Comparison of ENCODE assay signal across 10 cellular contexts in the genomic region with DNA sequence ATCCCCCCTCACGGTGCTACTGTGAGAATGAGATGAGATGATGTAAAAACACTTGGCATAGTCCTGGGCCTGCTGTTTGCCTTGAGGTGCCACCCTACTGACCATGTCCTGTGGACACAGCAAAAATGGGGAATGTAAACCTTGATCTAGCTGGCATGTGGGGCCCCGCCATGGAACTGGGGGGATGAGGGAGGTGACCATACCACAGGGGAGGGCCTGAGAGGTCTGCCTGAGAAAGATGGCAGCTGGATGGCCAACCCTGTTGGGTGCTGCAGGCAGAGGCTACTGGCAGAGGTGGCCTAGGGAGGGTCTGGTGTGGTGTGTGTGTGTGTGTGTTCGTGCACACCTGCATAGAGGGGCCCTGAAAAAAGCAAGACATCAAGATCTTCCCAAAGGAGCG. TPM values are rescaled to one million over a fixed set of nuclear protein-coding genes. Genes with fewer than 3 reads are reported as not detected.
DNase-seq lines count a peak whose midpoint lies in the region; ATAC-seq and TF ChIP-seq lines count a peak whose summit lies in the region.
"Had no signal": no experiment of that assay in that cellular context is flagged by ENCODE, and none has a peak within 500 bp of the region (broad histone marks: within the 10 kb centered on the region; RNA-seq: fewer than 3 reads in every experiment).

No MANE protein-coding gene starts in this region.

- TF ChIP-seq CTCF in GM12864 (IDR thresholded peaks at IDR 0.05; ENCODE audit: low read depth, low read length, missing control alignments), result no peak
- TF ChIP-seq CTCF in WTC11 (IDR thresholded peaks at IDR 0.05), result no peak
- no peak for TF ChIP-seq CTCF in liver (IDR thresholded peaks at IDR 0.05; ENCODE audit: low read depth, low read length, missing input control)

- CTCF ChIA-PET in WTC11 (lab: Charles Lee), result interaction anchor here (0.6 to 5.8 kb wide), 2 partner anchors 20 to 192 kb away, joined by 3 to 70 read pairs; no protein-coding TSS in a partner anchor

- DNase-seq in GM12864 (ENCODE audit: low read depth) (no peak), WTC11 (ENCODE audit: low spot score) (no peak), D341Med (ENCODE audit: low spot score) (no peak), NCI-H510A treated with DMSO at 0.1 percent for 48 hours (lab: John Stamatoyannopoulos, UW) (no peak)
- no peak for DNase-seq in stimulated activated effector memory CD8-positive, alpha-beta T cell treated with anti-CD3 and anti-CD28 coated beads, Interleukin-12 subunit alpha, Interleukin-12 subunit beta, amount 100 ng/mL, for 72 hours (ENCODE audit: low spot score in 2 of 2)

- peaks cover 39% of the 10 kb centered on the region for H3K4me1 Mint-ChIP-seq in WTC11
- peaks cover 52% of the 10 kb centered on the region for H3K4me1 Mint-ChIP-seq in stimulated activated effector memory CD8-positive, alpha-beta T cell treated with anti-CD3 and anti-CD28 coated beads, Interleukin-12 subunit alpha, Interleukin-12 subunit beta, amount 100 ng/mL, for 72 hours

- no peak overlapping the region for H3K27ac Mint-ChIP-seq in WTC11
- H3K27ac Mint-ChIP-seq in stimulated activated effector memory CD8-positive, alpha-beta T cell treated with anti-CD3 and anti-CD28 coated beads, Interleukin-12 subunit alpha, Interleukin-12 subunit beta, amount 100 ng/mL, for 72 hours, result no peak overlapping the region

- TF ChIP-seq RAD21 in liver (IDR thresholded peaks at IDR 0.05), result no peak

- peak overlapping the region; percentile 79 for H3K4me3 Mint-ChIP-seq in WTC11
- peak overlapping the region; percentile 62 for H3K4me3 Mint-ChIP-seq in stimulated activated effector memory CD8-positive, alpha-beta T cell treated with anti-CD3 and anti-CD28 coated beads, Interleukin-12 subunit alpha, Interleukin-12 subunit beta, amount 100 ng/mL, for 72 hours

- no peaks in the 10 kb centered on the region for H3K9me3 ChIP-seq in liver (ENCODE audit: control insufficient read depth in 4 of 4, low read length in 3 of 4)

- ATAC-seq in WTC11 (no peak), HG03159 (IDR thresholded peaks at IDR 0.05; ENCODE audit: unreplicated experiment) (no peak), HG03097 (IDR thresholded peaks at IDR 0.05; ENCODE audit: low FRiP score, unreplicated experiment) (no peak)
- no peak for ATAC-seq in stimulated activated effector memory CD8-positive, alpha-beta T cell treated with anti-CD3 and anti-CD28 coated beads, Interleukin-12 subunit alpha, Interleukin-12 subunit beta, amount 100 ng/mL, for 72 hours

- peaks cover 1% of the 10 kb centered on the region; the same call in 1 of the 2 replicates for H3K9me3 Mint-ChIP-seq in WTC11
- no peaks in the 10 kb centered on the region for H3K9me3 Mint-ChIP-seq in stimulated activated effector memory CD8-positive, alpha-beta T cell treated with anti-CD3 and anti-CD28 coated beads, Interleukin-12 subunit alpha, Interleukin-12 subunit beta, amount 100 ng/mL, for 72 hours

- H3K27ac ChIP-seq in liver (ENCODE audit: low read depth in 1 of 2, low read length in 2 of 2), result peak overlapping the region; percentile 95 to 97

- no peaks in the 10 kb centered on the region for H3K36me3 Mint-ChIP-seq in WTC11
- peaks cover 5% of the 10 kb centered on the region for H3K36me3 Mint-ChIP-seq in stimulated activated effector memory CD8-positive, alpha-beta T cell treated with anti-CD3 and anti-CD28 coated beads, Interleukin-12 subunit alpha, Interleukin-12 subunit beta, amount 100 ng/mL, for 72 hours

- H3K4me1 ChIP-seq in liver (ENCODE audit: control insufficient read depth in 4 of 4, insufficient read depth in 4 of 4, low read length in 3 of 4), result peaks cover 21 to 63% (median 42%) of the 10 kb centered on the region in 4 donors

- H3K4me3 ChIP-seq in GM12864 (ENCODE audit: low read depth, low read length) (peak overlapping the region; percentile 70), liver (ENCODE audit: low read depth in 1 of 3, low read length in 3 of 3) (peak overlapping the region; percentile 83 to 90 (median 90))

- peaks cover 0 to 2% (median 0%) of the 10 kb centered on the region in 4 donors for H3K36me3 ChIP-seq in liver (ENCODE audit: control insufficient read depth in 4 of 4, insufficient read depth in 3 of 4, low read depth in 1 of 4, low read length in 3 of 4)

- WGBS in liver, result 29% methylated on average over 4 of the region's 4 CpGs

- no peaks in the 10 kb centered on the region for H3K27me3 ChIP-seq in liver (ENCODE audit: control insufficient read depth in 4 of 4, insufficient read depth in 4 of 4, low read length in 3 of 4)

- peaks cover 17% of the 10 kb centered on the region for H3K27me3 Mint-ChIP-seq in WTC11 (ENCODE audit: low read depth)

- POLR2A ChIA-PET in WTC11 (lab: Charles Lee), result interaction anchor here (0.6 to 1.1 kb wide), 3 partner anchors 19 to 146 kb away, joined by 3 to 4 read pairs (median 3); no protein-coding TSS in a partner anchor

- peak overlapping the region; percentile 33 to 60 for H3K9ac ChIP-seq in liver (ENCODE audit: low read depth in 1 of 2, low read length in 2 of 2)

TF ChIP-seq in WTC11, 78 proteins besides CTCF, POLR2A, EP300 and RAD21 (continues in another document):
- TF ChIP-seq SOX15 (CRISPR knock-in tag; IDR thresholded peaks at IDR 0.05), result no peak
- TF ChIP-seq SMAD3 (CRISPR knock-in tag; IDR thresholded peaks at IDR 0.05; ENCODE audit: borderline replicate concordance), result no peak
- TF ChIP-seq PRRX2 (CRISPR knock-in tag; IDR thresholded peaks at IDR 0.05), result no peak
- no peak for TF ChIP-seq ELF4 (CRISPR knock-in tag; IDR thresholded peaks at IDR 0.05; ENCODE audit: low read depth)
- TF ChIP-seq ZNF232 (CRISPR knock-in tag; IDR thresholded peaks at IDR 0.05), result no peak
- TF ChIP-seq, protein P1, sequence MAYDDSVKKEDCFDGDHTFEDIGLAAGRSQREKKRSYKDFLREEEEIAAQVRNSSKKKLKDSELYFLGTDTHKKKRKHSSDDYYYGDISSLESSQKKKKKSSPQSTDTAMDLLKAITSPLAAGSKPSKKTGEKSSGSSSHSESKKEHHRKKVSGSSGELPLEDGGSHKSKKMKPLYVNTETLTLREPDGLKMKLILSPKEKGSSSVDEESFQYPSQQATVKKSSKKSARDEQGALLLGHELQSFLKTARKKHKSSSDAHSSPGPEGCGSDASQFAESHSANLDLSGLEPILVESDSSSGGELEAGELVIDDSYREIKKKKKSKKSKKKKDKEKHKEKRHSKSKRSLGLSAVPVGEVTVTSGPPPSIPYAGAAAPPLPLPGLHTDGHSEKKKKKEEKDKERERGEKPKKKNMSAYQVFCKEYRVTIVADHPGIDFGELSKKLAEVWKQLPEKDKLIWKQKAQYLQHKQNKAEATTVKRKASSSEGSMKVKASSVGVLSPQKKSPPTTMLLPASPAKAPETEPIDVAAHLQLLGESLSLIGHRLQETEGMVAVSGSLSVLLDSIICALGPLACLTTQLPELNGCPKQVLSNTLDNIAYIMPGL (CRISPR knock-in tag; IDR thresholded peaks at IDR 0.05), result no peak
- TF ChIP-seq, protein P2, sequence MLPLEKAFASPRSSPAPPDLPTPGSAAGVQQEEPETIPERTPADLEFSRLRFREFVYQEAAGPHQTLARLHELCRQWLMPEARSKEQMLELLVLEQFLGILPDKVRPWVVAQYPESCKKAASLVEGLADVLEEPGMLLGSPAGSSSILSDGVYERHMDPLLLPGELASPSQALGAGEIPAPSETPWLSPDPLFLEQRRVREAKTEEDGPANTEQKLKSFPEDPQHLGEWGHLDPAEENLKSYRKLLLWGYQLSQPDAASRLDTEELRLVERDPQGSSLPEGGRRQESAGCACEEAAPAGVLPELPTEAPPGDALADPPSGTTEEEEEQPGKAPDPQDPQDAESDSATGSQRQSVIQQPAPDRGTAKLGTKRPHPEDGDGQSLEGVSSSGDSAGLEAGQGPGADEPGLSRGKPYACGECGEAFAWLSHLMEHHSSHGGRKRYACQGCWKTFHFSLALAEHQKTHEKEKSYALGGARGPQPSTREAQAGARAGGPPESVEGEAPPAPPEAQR (CRISPR knock-in tag; IDR thresholded peaks at IDR 0.05), result no peak
- TF ChIP-seq RORB (CRISPR knock-in tag; IDR thresholded peaks at IDR 0.05), result no peak

TF ChIP-seq in liver, 16 proteins besides CTCF, POLR2A, EP300 and RAD21 (continues in another document):
- no peak for TF ChIP-seq JUND (IDR thresholded peaks at IDR 0.05)
- TF ChIP-seq, protein P3, sequence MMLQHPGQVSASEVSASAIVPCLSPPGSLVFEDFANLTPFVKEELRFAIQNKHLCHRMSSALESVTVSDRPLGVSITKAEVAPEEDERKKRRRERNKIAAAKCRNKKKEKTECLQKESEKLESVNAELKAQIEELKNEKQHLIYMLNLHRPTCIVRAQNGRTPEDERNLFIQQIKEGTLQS (IDR thresholded peaks at IDR 0.05), result no peak
- TF ChIP-seq NR2F2 (IDR thresholded peaks at IDR 0.05), result no peak
- TF ChIP-seq, protein P4, sequence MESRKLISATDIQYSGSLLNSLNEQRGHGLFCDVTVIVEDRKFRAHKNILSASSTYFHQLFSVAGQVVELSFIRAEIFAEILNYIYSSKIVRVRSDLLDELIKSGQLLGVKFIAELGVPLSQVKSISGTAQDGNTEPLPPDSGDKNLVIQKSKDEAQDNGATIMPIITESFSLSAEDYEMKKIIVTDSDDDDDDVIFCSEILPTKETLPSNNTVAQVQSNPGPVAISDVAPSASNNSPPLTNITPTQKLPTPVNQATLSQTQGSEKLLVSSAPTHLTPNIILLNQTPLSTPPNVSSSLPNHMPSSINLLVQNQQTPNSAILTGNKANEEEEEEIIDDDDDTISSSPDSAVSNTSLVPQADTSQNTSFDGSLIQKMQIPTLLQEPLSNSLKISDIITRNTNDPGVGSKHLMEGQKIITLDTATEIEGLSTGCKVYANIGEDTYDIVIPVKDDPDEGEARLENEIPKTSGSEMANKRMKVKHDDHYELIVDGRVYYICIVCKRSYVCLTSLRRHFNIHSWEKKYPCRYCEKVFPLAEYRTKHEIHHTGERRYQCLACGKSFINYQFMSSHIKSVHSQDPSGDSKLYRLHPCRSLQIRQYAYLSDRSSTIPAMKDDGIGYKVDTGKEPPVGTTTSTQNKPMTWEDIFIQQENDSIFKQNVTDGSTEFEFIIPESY (IDR thresholded peaks at IDR 0.05), result no peak
- no peak for TF ChIP-seq HNF4A (conservative IDR thresholded peaks at IDR 0.05)
- TF ChIP-seq SP1 (IDR thresholded peaks at IDR 0.05), result no peak

RNA-seq across cellular contexts. Expression of a gene that starts 0.8 kb away (rescaled TPM):
- 8.0 to 9.8 TPM (median 8.4 TPM) in 3 replicates for total RNA-seq in WTC11 (2021)
- 100 to 1,000 TPM in 1 of 2 donors, 10 to 100 TPM in 1; 17.4 to 126 TPM for total RNA-seq in liver
- polyA plus RNA-seq in liver, result 100 to 1,000 TPM; 134 to 140 TPM
- total RNA-seq: Daoy had no signal

RNA-seq across cellular contexts. Expression of a gene that starts 27.7 kb away (rescaled TPM):
- total RNA-seq in WTC11 (2021), result 2.6 to 2.7 TPM (median 2.7 TPM) in 3 replicates
- total RNA-seq in liver, result 1 to 10 TPM; 2.2 to 5.9 TPM
- polyA plus RNA-seq in liver, result 1 to 10 TPM; 7.5 to 8.1 TPM
- total RNA-seq: Daoy, frontal cortex had no signal
